In the genomic region with DNA sequence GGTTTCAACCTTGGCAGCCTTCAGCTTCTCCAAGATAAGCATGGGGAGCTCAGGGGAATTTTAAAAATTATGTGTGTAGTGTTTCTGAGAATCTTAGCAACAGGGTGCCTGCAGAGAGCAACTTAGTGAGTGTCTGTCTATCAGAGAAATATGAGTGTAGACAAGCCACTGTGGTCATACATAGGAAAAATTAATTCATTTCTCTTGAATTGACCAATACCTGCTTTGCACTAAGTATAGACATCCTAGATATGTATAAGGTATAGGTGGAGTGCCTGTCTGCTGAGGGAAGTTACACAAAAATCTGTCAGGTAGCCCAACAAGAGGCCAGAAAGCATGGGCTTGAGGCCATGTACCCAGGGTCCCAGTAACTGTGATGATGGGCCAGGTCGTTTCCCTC, we compare ENCODE assay signal across 17 cellular contexts.
"Had no signal": no experiment of that assay in that cellular context is flagged by ENCODE, and none has a peak within 500 bp of the region (broad histone marks: within the 10 kb centered on the region; RNA-seq: fewer than 3 reads in every experiment).

No MANE protein-coding gene starts in this region.

- H3K4me1 ChIP-seq: suprapubic skin, thyroid gland had no signal

- H3K27me3 ChIP-seq: heart right ventricle, suprapubic skin, thyroid gland had no signal

- H3K9me3 Mint-ChIP-seq: natural killer cell, neural crest cell, type B pancreatic cell had no signal

- H3K27ac Mint-ChIP-seq: natural killer cell, type B pancreatic cell had no signal

- ATAC-seq: esophagus mucosa, heart right ventricle, left lobe of liver, natural killer cell, sciatic nerve had no signal

- H3K36me3 ChIP-seq: thyroid gland had no signal

- DNase-seq: effector memory CD4-positive, alpha-beta T cell; heart right ventricle; hypothalamus; kidney glomerular epithelial cell; mammary epithelial cell; natural killer cell; posterior cingulate gyrus; stimulated activated CD4-positive, alpha-beta T cell treated with anti-CD3 and anti-CD28 coated beads, Interleukin-2, amount 100 ng/mL, for 24 hours; stimulated activated CD4-positive, alpha-beta T cell treated with anti-CD3 and anti-CD28 coated beads, Interleukin-4, amount 100 ng/mL, for 4 hours; stimulated activated naive CD4-positive, alpha-beta T cell; thyroid gland had no signal

- H3K4me3 Mint-ChIP-seq: natural killer cell, neural crest cell, type B pancreatic cell had no signal

- H3K27me3 Mint-ChIP-seq: type B pancreatic cell had no signal

- H3K9me3 ChIP-seq: heart right ventricle, suprapubic skin, thyroid gland had no signal

- H3K27ac ChIP-seq: heart right ventricle, suprapubic skin, thyroid gland had no signal

- H3K4me3 ChIP-seq: heart right ventricle, suprapubic skin, thyroid gland had no signal
